Comparison of ENCODE assay signal across 2 cellular contexts in the genomic region with DNA sequence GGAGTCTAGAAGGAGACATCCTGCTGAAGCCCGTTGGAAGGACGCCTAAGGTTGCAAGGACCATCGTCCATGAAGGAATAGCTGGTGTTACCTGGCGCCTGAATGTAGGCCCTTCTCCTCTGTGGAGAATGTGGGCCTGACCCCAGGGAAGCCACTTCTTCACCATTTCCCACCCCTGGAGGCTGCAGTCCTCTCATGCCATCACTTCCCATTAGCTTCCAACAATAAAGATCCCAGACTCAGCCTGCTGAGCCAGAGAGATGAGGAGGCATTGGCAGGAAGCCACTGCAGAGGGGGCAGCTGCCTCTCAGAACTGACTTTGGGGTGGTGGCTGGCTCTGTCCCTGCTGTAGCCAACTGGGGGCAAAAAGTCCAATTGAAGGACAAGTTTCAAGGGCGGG.
TF ChIP-seq lines count a peak whose summit lies in the region.

No MANE protein-coding gene starts in this region.

TF ChIP-seq in HEK293, 187 proteins besides CTCF, POLR2A, EP300 and RAD21:
- TF ChIP-seq, protein P1, sequence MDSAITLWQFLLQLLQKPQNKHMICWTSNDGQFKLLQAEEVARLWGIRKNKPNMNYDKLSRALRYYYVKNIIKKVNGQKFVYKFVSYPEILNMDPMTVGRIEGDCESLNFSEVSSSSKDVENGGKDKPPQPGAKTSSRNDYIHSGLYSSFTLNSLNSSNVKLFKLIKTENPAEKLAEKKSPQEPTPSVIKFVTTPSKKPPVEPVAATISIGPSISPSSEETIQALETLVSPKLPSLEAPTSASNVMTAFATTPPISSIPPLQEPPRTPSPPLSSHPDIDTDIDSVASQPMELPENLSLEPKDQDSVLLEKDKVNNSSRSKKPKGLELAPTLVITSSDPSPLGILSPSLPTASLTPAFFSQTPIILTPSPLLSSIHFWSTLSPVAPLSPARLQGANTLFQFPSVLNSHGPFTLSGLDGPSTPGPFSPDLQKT (IDR thresholded peaks at IDR 0.05; ENCODE audit: borderline replicate concordance, low read depth, low read length): no peak
- TF ChIP-seq GLIS1 (tag by site-specific recombination; IDR thresholded peaks at IDR 0.05): peak; percentile 40; the same call in 1 of the 2 replicates
TF ChIP-seq in HEK293: peak in this region for 1.

TF ChIP-seq in SK-N-SH, 30 proteins besides CTCF, POLR2A, EP300 and RAD21:
- TF ChIP-seq, protein P2, sequence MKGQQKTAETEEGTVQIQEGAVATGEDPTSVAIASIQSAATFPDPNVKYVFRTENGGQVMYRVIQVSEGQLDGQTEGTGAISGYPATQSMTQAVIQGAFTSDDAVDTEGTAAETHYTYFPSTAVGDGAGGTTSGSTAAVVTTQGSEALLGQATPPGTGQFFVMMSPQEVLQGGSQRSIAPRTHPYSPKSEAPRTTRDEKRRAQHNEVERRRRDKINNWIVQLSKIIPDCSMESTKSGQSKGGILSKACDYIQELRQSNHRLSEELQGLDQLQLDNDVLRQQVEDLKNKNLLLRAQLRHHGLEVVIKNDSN (IDR thresholded peaks at IDR 0.05; ENCODE audit: borderline replicate concordance, low read depth): no peak
- TF ChIP-seq CHD2 (IDR thresholded peaks at IDR 0.05; ENCODE audit: low read length, partially characterized antibody): no peak
- TF ChIP-seq, protein P3, sequence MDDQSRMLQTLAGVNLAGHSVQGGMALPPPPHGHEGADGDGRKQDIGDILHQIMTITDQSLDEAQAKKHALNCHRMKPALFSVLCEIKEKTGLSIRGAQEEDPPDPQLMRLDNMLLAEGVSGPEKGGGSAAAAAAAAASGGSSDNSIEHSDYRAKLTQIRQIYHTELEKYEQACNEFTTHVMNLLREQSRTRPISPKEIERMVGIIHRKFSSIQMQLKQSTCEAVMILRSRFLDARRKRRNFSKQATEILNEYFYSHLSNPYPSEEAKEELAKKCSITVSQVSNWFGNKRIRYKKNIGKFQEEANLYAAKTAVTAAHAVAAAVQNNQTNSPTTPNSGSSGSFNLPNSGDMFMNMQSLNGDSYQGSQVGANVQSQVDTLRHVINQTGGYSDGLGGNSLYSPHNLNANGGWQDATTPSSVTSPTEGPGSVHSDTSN (IDR thresholded peaks at IDR 0.05): peak; percentile 26; the same call in 1 of the 2 replicates
- TF ChIP-seq TEAD4 (IDR thresholded peaks at IDR 0.05; ENCODE audit: borderline replicate concordance, insufficient read depth): no peak
